ENCODE assay signal across 9 cellular contexts in the genomic region with DNA sequence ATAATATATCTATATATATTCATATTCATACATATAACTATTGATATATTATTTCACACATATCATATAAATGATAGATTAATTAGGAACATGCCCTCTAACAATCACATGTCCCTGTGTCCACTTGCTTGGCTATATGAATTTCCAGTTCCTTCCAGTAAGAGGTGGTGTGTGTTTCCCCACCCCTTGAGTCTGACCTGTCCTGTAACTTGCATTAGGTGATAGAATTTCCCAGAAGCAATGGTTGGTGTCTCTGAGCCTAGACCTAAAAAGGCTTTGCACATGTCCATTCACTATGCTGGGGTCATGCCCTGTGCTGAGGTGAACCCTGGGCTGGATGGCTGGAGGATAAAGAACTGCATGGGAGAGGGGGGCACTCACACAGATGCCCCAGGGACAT. TPM values are rescaled to one million over a fixed set of nuclear protein-coding genes. Genes with fewer than 3 reads are reported as not detected.
"Had no signal": no experiment of that assay in that cellular context is flagged by ENCODE, and none has a peak within 500 bp of the region (broad histone marks: within the 10 kb centered on the region; RNA-seq: fewer than 3 reads in every experiment).

No MANE protein-coding gene starts in this region.

RNA-seq across cellular contexts. Expression of gene AKR1C2, which starts 9.4 kb away (rescaled TPM):
- total RNA-seq: activated CD4-positive, alpha-beta memory T cell treated with anti-CD3 and anti-CD28 coated beads, Interleukin-2, amount 10 ng/mL, durations not matched to agents 7 days and 5 days; activated CD4-positive, alpha-beta T cell treated with anti-CD3 and anti-CD28 coated beads for 36 hours; activated CD8-positive, alpha-beta memory T cell treated with anti-CD3 and anti-CD28 coated beads, Interleukin-2, amount 10 ng/mL, durations not matched to agents 7 days and 5 days; activated CD8-positive, alpha-beta T cell treated with anti-CD3 and anti-CD28 coated beads, Interleukin-2, amount 10 ng/mL, durations not matched to agents 7 days and 5 days; activated naive CD8-positive, alpha-beta T cell treated with anti-CD3 and anti-CD28 coated beads, Interleukin-2, amount 10 ng/mL, durations not matched to agents 7 days and 5 days; activated T-helper 2 cell treated with anti-CD3 and anti-CD28 coated beads, Interferon-gamma antibody, Interleukin-2, Interleukin-4, amounts not matched to agents 10 μg/mL and 5 μg/mL and 100 μg/mL, durations not matched to agents 14 hours and 24 hours and 36 hours; T-helper 1 cell treated with Interleukin-12 subunit alpha and Interleukin-12 subunit beta and Interleukin-4 antibody, amounts not matched to agents 30 ng/mL and 1 ng/mL, for 36 hours; T-helper 17 cell; T-helper 2 cell treated with Interferon-gamma antibody and Interleukin-4, amounts not matched to agents 100 ng/mL and 5 ng/mL, for 36 hours had no signal
